Comparison of ENCODE assay signal across 19 cellular contexts in genomic region chr2:150209746-150210145, GRCh38.
A peak's percentile ranks its signal among the peaks of the same experiment; 100 is the strongest.
DNase-seq lines count a peak whose midpoint lies in the region; ATAC-seq, FAIRE-seq and TF ChIP-seq lines count a peak whose summit lies in the region.
"Had no signal": no experiment of that assay in that cellular context is flagged by ENCODE, and none has a peak within 500 bp of the region (broad histone marks: within the 10 kb centered on the region; RNA-seq: fewer than 3 reads in every experiment).

No MANE protein-coding gene starts in this region.

- H3K36me3 ChIP-seq in GM23248 (ENCODE audit: low read depth): no peaks in the 10 kb centered on the region
- H3K36me3 ChIP-seq in vagina: no peaks in the 10 kb centered on the region
- H3K36me3 ChIP-seq: BLaER1, HAP-1 had no signal

- no peak for TF ChIP-seq POLR2A in vagina (IDR thresholded peaks at IDR 0.05)

- intact Hi-C loops in vagina (cut with DNase I): no loop called here

- peak overlapping the region; percentile 5 for H3K4me2 ChIP-seq in GM23248 (ENCODE audit: unreplicated experiment)
- H3K4me2 ChIP-seq: BLaER1 had no signal

- H3K4me1 ChIP-seq in GM23248 (ENCODE audit: insufficient read depth) (peaks cover 42% of the 10 kb centered on the region), vagina (no peaks in the 10 kb centered on the region)

- H3K27me3 Mint-ChIP-seq in HFFc6 (ENCODE audit: insufficient read depth): no peaks in the 10 kb centered on the region; the same call in 1 of the 2 replicates
- H3K27me3 Mint-ChIP-seq: B cell; CD4-positive, CD25-positive, alpha-beta regulatory T cell had no signal

- no peaks in the 10 kb centered on the region for H3K9me3 Mint-ChIP-seq in HFFc6
- H3K9me3 Mint-ChIP-seq: CD8-positive, alpha-beta T cell had no signal

- no peaks in the 10 kb centered on the region for H4K20me1 ChIP-seq in GM23248 (ENCODE audit: insufficient read depth)
- H4K20me1 ChIP-seq: BLaER1 had no signal

- peaks cover 53% of the 10 kb centered on the region for H3K4me1 Mint-ChIP-seq in HFFc6 (ENCODE audit: low read depth)
- H3K4me1 Mint-ChIP-seq: B cell; CD4-positive, CD25-positive, alpha-beta regulatory T cell had no signal

- no peak overlapping the region for H3K27ac ChIP-seq in GM23248
- peak overlapping the region; percentile 6 for H3K27ac ChIP-seq in vagina
- H3K27ac ChIP-seq: BLaER1, C4-2B had no signal

- H3K9ac ChIP-seq in GM23248: no peak overlapping the region
- H3K9ac ChIP-seq: BLaER1 had no signal

- H3K9me3 ChIP-seq in GM23248 (ENCODE audit: low read depth): no peaks in the 10 kb centered on the region
- no peaks in the 10 kb centered on the region for H3K9me3 ChIP-seq in vagina
- H3K9me3 ChIP-seq: BLaER1, Caco-2 had no signal

- no peak overlapping the region for H3K27ac Mint-ChIP-seq in HFFc6
- H3K27ac Mint-ChIP-seq: B cell; CD4-positive, CD25-positive, alpha-beta regulatory T cell; CD8-positive, alpha-beta T cell had no signal

- no peak overlapping the region for H2AFZ ChIP-seq in GM23248

- no peaks in the 10 kb centered on the region for H3K79me2 ChIP-seq in GM23248 (ENCODE audit: insufficient read depth)

- no peak for ATAC-seq in GM21360 (IDR thresholded peaks at IDR 0.05; ENCODE audit: unreplicated experiment)
- ATAC-seq: CD8-positive, alpha-beta T cell; GM12878 had no signal

- no peaks in the 10 kb centered on the region for H3K36me3 Mint-ChIP-seq in HFFc6 (ENCODE audit: low read depth)
- H3K36me3 Mint-ChIP-seq: CD4-positive, CD25-positive, alpha-beta regulatory T cell; CD8-positive, alpha-beta T cell had no signal

- H3K27me3 ChIP-seq in GM23248 (replicated peaks; ENCODE audit: insufficient read depth) (no peaks in the 10 kb centered on the region), vagina (no peaks in the 10 kb centered on the region)
- H3K27me3 ChIP-seq: BLaER1 had no signal

- TF ChIP-seq CTCF in fibroblast of mammary gland (conservative IDR thresholded peaks at IDR 0.05; ENCODE audit: control insufficient read depth, insufficient read depth, low read depth, low read length) (no peak), vagina (IDR thresholded peaks at IDR 0.05) (no peak), HFFc6 (IDR thresholded peaks at IDR 0.05) (no peak)

- 11 to 14% methylated on average over 2 of the region's 2 CpGs for WGBS in GM23248 (ENCODE audit: low coverage in 1 of 2, low lambda C conversion rate in 2 of 2, missing lambda C conversion rate in 2 of 2), 2 experiments

- DNase-seq in GM23248: peak; percentile 45
- peak; percentile 40 for DNase-seq in fibroblast of mammary gland (ENCODE audit: low read depth)
- no peak for DNase-seq in vagina (ENCODE audit: extremely low spot score in 2 of 2)
- no peak for DNase-seq in HFFc6
- DNase-seq in RCC 7860 (ENCODE audit: low spot score): no peak
- DNase-seq: Caco-2; CD4-positive, CD25-positive, alpha-beta regulatory T cell; CD8-positive, alpha-beta T cell; DMS153; DND-41; GOT3 had no signal

- in situ Hi-C loops in GM23248 (cut with MboI): no loop called here

- peaks cover 34% of the 10 kb centered on the region for H3F3A ChIP-seq in GM23248 (ENCODE audit: insufficient read depth)

- FAIRE-seq in RCC 7860 (lab: Jason Lieb, UNC): no peak
- FAIRE-seq: GM12878, GM19239, H54 had no signal

- no peaks in the 10 kb centered on the region for H3K9me2 ChIP-seq in GM23248 (ENCODE audit: insufficient read depth)

- no peak overlapping the region for H3K4me3 Mint-ChIP-seq in HFFc6
- H3K4me3 Mint-ChIP-seq: B cell; CD4-positive, CD25-positive, alpha-beta regulatory T cell; CD8-positive, alpha-beta T cell had no signal

- H3K4me3 ChIP-seq in GM23248: no peak overlapping the region
- H3K4me3 ChIP-seq in fibroblast of mammary gland (ENCODE audit: control insufficient read depth, low read depth, low read length): no peak overlapping the region
- H3K4me3 ChIP-seq in vagina: no peak overlapping the region
- H3K4me3 ChIP-seq: BLaER1, GM12878, HAP-1 had no signal

Comparison
In these comparisons a context has a peak if more than half of its experiments do, and no peak if none do; other contexts are left out.
1. DNase-seq: peak in GM23248 (single experiment) and fibroblast of mammary gland (single experiment); none in vagina (0 of 2), HFFc6 (single experiment) and RCC 7860 (single experiment).